Comparison of ENCODE assay signal across 1 cellular context in the genomic region with DNA sequence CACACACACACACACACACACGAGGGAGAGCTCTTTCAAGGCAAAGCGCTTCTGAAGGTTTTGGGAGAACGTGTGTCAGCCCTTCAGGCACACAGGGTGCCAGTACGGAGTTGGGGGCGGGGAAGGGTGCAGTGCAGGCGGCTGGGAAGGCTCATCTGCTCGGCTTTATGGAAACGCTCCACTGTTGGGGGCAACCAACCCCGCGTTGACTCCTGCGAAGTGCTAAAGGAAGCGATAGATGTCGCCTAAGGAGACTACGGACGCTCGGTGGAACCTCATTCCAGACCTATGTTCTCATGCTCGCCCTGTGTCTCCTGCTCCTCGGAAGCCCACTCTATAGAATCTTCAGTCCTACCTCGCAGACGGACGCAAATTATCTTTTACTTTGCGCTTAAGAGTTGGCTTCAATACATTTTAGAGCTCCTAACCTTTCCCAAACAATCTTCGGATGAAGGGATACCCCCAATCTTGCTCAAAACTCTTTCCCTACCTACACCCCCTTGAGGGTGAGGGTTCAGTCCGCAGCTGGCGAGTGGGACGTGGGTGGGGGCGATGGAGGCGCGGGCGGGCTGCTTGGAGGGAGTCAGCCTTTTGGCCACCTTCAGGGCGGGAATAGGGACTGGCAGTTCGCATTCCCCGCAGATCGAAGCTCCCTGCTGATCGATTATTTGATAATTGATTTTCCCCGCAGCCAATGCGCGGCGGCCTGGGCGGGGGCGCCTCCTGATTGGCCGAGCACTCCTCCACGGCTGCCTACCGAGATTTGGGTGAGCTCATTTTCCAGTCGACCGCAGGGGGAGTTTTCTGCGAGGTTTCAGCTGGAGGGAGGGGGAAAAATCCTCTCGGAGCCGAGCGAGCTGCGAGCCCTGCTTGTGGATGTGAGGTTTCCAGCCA.
A peak's percentile ranks its signal among the peaks of the same experiment; 100 is the strongest.
TF ChIP-seq lines count a peak whose summit lies in the region.

No MANE protein-coding gene starts in this region.

TF ChIP-seq in HepG2, 621 proteins besides CTCF, POLR2A, EP300 and RAD21 (continued from another document and continues in another):
- TF ChIP-seq ZIK1 (CRISPR knock-in tag; IDR thresholded peaks at IDR 0.05; ENCODE audit: borderline replicate concordance, low read depth) (no peak), ZNF549 (CRISPR knock-in tag; IDR thresholded peaks at IDR 0.05) (no peak), ZBTB8A (CRISPR knock-in tag; IDR thresholded peaks at IDR 0.05; ENCODE audit: borderline replicate concordance, low read depth) (no peak), ZNF530 (CRISPR knock-in tag; IDR thresholded peaks at IDR 0.05; ENCODE audit: low read depth) (no peak), ZNF766 (CRISPR knock-in tag; IDR thresholded peaks at IDR 0.05; ENCODE audit: borderline replicate concordance) (no peak), ZNF30 (CRISPR knock-in tag; IDR thresholded peaks at IDR 0.05) (no peak), PTBP1 (IDR thresholded peaks at IDR 0.05; ENCODE audit: low read depth, low read length, poor library complexity, severe bottlenecking) (no peak), HOXA9 (CRISPR knock-in tag; IDR thresholded peaks at IDR 0.05; ENCODE audit: borderline replicate concordance) (no peak), ATF7 (IDR thresholded peaks at IDR 0.05) (no peak), ATF7 (CRISPR knock-in tag; IDR thresholded peaks at IDR 0.05) (no peak), HOXA7 (CRISPR knock-in tag; IDR thresholded peaks at IDR 0.05) (no peak), ZNF614 (CRISPR knock-in tag; IDR thresholded peaks at IDR 0.05; ENCODE audit: borderline replicate concordance) (0 out of 2 replicates have a peak, but pooled peaks have one; percentile 45), ZNF383 (CRISPR knock-in tag; IDR thresholded peaks at IDR 0.05; ENCODE audit: borderline replicate concordance) (no peak), ZNF263 (CRISPR knock-in tag; IDR thresholded peaks at IDR 0.05) (no peak), ETV5 (CRISPR knock-in tag; IDR thresholded peaks at IDR 0.05; ENCODE audit: borderline replicate concordance) (no peak), SIN3B (IDR thresholded peaks at IDR 0.05; ENCODE audit: low read length) (0 out of 2 replicates have a peak, but pooled peaks have one; percentile 25), ZKSCAN8 (CRISPR knock-in tag; IDR thresholded peaks at IDR 0.05; ENCODE audit: borderline replicate concordance) (0 out of 2 replicates have a peak, but pooled peaks have one; percentile 24), CBX5 (CRISPR knock-in tag; IDR thresholded peaks at IDR 0.05; ENCODE audit: borderline replicate concordance) (peak; percentile 29; the same call in 1 of the 2 replicates), TGIF2 (CRISPR knock-in tag; IDR thresholded peaks at IDR 0.05) (peak; percentile 71; the same call in 1 of the 2 replicates), ELF3 (CRISPR knock-in tag; IDR thresholded peaks at IDR 0.05) (peak; percentile 10; the same call in 1 of the 2 replicates), CHD2 (IDR thresholded peaks at IDR 0.05; ENCODE audit: low read depth, low read length) (no peak), ZNF124 (CRISPR knock-in tag; IDR thresholded peaks at IDR 0.05) (no peak), ZSCAN20 (CRISPR knock-in tag; IDR thresholded peaks at IDR 0.05; ENCODE audit: borderline replicate concordance) (no peak)
- TF ChIP-seq, protein P1, sequence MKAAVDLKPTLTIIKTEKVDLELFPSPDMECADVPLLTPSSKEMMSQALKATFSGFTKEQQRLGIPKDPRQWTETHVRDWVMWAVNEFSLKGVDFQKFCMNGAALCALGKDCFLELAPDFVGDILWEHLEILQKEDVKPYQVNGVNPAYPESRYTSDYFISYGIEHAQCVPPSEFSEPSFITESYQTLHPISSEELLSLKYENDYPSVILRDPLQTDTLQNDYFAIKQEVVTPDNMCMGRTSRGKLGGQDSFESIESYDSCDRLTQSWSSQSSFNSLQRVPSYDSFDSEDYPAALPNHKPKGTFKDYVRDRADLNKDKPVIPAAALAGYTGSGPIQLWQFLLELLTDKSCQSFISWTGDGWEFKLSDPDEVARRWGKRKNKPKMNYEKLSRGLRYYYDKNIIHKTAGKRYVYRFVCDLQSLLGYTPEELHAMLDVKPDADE (CRISPR knock-in tag; IDR thresholded peaks at IDR 0.05), result no peak
- TF ChIP-seq, protein P2, sequence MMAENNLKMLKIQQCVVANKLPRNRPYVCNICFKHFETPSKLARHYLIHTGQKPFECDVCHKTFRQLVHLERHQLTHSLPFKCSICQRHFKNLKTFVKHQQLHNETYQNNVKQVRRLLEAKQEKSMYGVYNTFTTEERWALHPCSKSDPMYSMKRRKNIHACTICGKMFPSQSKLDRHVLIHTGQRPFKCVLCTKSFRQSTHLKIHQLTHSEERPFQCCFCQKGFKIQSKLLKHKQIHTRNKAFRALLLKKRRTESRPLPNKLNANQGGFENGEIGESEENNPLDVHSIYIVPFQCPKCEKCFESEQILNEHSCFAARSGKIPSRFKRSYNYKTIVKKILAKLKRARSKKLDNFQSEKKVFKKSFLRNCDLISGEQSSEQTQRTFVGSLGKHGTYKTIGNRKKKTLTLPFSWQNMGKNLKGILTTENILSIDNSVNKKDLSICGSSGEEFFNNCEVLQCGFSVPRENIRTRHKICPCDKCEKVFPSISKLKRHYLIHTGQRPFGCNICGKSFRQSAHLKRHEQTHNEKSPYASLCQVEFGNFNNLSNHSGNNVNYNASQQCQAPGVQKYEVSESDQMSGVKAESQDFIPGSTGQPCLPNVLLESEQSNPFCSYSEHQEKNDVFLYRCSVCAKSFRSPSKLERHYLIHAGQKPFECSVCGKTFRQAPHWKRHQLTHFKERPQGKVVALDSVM (CRISPR knock-in tag; IDR thresholded peaks at IDR 0.05), result no peak
- TF ChIP-seq, protein P3, sequence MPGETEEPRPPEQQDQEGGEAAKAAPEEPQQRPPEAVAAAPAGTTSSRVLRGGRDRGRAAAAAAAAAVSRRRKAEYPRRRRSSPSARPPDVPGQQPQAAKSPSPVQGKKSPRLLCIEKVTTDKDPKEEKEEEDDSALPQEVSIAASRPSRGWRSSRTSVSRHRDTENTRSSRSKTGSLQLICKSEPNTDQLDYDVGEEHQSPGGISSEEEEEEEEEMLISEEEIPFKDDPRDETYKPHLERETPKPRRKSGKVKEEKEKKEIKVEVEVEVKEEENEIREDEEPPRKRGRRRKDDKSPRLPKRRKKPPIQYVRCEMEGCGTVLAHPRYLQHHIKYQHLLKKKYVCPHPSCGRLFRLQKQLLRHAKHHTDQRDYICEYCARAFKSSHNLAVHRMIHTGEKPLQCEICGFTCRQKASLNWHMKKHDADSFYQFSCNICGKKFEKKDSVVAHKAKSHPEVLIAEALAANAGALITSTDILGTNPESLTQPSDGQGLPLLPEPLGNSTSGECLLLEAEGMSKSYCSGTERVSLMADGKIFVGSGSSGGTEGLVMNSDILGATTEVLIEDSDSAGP (CRISPR knock-in tag; IDR thresholded peaks at IDR 0.05; ENCODE audit: borderline replicate concordance), result peak; percentile 81
- TF ChIP-seq, protein P4, sequence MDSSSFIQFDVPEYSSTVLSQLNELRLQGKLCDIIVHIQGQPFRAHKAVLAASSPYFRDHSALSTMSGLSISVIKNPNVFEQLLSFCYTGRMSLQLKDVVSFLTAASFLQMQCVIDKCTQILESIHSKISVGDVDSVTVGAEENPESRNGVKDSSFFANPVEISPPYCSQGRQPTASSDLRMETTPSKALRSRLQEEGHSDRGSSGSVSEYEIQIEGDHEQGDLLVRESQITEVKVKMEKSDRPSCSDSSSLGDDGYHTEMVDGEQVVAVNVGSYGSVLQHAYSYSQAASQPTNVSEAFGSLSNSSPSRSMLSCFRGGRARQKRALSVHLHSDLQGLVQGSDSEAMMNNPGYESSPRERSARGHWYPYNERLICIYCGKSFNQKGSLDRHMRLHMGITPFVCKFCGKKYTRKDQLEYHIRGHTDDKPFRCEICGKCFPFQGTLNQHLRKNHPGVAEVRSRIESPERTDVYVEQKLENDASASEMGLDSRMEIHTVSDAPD (CRISPR knock-in tag; IDR thresholded peaks at IDR 0.05), result 0 out of 2 replicates have a peak, but pooled peaks have one; percentile 39
- TF ChIP-seq, protein P5, sequence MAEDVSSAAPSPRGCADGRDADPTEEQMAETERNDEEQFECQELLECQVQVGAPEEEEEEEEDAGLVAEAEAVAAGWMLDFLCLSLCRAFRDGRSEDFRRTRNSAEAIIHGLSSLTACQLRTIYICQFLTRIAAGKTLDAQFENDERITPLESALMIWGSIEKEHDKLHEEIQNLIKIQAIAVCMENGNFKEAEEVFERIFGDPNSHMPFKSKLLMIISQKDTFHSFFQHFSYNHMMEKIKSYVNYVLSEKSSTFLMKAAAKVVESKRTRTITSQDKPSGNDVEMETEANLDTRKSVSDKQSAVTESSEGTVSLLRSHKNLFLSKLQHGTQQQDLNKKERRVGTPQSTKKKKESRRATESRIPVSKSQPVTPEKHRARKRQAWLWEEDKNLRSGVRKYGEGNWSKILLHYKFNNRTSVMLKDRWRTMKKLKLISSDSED (CRISPR knock-in tag; IDR thresholded peaks at IDR 0.05), result no peak
- TF ChIP-seq, protein P6, sequence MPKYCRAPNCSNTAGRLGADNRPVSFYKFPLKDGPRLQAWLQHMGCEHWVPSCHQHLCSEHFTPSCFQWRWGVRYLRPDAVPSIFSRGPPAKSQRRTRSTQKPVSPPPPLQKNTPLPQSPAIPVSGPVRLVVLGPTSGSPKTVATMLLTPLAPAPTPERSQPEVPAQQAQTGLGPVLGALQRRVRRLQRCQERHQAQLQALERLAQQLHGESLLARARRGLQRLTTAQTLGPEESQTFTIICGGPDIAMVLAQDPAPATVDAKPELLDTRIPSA (CRISPR knock-in tag; IDR thresholded peaks at IDR 0.05; ENCODE audit: borderline replicate concordance), result no peak
- TF ChIP-seq, protein P7, sequence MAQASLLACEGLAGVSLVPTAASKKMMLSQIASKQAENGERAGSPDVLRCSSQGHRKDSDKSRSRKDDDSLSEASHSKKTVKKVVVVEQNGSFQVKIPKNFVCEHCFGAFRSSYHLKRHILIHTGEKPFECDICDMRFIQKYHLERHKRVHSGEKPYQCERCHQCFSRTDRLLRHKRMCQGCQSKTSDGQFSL (CRISPR knock-in tag; IDR thresholded peaks at IDR 0.05), result no peak
- TF ChIP-seq, protein P8, sequence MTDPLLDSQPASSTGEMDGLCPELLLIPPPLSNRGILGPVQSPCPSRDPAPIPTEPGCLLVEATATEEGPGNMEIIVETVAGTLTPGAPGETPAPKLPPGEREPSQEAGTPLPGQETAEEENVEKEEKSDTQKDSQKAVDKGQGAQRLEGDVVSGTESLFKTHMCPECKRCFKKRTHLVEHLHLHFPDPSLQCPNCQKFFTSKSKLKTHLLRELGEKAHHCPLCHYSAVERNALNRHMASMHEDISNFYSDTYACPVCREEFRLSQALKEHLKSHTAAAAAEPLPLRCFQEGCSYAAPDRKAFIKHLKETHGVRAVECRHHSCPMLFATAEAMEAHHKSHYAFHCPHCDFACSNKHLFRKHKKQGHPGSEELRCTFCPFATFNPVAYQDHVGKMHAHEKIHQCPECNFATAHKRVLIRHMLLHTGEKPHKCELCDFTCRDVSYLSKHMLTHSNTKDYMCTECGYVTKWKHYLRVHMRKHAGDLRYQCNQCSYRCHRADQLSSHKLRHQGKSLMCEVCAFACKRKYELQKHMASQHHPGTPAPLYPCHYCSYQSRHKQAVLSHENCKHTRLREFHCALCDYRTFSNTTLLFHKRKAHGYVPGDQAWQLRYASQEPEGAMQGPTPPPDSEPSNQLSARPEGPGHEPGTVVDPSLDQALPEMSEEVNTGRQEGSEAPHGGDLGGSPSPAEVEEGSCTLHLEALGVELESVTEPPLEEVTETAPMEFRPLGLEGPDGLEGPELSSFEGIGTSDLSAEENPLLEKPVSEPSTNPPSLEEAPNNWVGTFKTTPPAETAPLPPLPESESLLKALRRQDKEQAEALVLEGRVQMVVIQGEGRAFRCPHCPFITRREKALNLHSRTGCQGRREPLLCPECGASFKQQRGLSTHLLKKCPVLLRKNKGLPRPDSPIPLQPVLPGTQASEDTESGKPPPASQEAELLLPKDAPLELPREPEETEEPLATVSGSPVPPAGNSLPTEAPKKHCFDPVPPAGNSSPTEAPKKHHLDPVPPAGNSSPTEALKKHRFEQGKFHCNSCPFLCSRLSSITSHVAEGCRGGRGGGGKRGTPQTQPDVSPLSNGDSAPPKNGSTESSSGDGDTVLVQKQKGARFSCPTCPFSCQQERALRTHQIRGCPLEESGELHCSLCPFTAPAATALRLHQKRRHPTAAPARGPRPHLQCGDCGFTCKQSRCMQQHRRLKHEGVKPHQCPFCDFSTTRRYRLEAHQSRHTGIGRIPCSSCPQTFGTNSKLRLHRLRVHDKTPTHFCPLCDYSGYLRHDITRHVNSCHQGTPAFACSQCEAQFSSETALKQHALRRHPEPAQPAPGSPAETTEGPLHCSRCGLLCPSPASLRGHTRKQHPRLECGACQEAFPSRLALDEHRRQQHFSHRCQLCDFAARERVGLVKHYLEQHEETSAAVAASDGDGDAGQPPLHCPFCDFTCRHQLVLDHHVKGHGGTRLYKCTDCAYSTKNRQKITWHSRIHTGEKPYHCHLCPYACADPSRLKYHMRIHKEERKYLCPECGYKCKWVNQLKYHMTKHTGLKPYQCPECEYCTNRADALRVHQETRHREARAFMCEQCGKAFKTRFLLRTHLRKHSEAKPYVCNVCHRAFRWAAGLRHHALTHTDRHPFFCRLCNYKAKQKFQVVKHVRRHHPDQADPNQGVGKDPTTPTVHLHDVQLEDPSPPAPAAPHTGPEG (CRISPR knock-in tag; IDR thresholded peaks at IDR 0.05), result no peak
- TF ChIP-seq, protein P9, sequence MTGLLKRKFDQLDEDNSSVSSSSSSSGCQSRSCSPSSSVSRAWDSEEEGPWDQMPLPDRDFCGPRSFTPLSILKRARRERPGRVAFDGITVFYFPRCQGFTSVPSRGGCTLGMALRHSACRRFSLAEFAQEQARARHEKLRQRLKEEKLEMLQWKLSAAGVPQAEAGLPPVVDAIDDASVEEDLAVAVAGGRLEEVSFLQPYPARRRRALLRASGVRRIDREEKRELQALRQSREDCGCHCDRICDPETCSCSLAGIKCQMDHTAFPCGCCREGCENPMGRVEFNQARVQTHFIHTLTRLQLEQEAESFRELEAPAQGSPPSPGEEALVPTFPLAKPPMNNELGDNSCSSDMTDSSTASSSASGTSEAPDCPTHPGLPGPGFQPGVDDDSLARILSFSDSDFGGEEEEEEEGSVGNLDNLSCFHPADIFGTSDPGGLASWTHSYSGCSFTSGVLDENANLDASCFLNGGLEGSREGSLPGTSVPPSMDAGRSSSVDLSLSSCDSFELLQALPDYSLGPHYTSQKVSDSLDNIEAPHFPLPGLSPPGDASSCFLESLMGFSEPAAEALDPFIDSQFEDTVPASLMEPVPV (CRISPR knock-in tag; IDR thresholded peaks at IDR 0.05), result no peak
- TF ChIP-seq, protein P10, sequence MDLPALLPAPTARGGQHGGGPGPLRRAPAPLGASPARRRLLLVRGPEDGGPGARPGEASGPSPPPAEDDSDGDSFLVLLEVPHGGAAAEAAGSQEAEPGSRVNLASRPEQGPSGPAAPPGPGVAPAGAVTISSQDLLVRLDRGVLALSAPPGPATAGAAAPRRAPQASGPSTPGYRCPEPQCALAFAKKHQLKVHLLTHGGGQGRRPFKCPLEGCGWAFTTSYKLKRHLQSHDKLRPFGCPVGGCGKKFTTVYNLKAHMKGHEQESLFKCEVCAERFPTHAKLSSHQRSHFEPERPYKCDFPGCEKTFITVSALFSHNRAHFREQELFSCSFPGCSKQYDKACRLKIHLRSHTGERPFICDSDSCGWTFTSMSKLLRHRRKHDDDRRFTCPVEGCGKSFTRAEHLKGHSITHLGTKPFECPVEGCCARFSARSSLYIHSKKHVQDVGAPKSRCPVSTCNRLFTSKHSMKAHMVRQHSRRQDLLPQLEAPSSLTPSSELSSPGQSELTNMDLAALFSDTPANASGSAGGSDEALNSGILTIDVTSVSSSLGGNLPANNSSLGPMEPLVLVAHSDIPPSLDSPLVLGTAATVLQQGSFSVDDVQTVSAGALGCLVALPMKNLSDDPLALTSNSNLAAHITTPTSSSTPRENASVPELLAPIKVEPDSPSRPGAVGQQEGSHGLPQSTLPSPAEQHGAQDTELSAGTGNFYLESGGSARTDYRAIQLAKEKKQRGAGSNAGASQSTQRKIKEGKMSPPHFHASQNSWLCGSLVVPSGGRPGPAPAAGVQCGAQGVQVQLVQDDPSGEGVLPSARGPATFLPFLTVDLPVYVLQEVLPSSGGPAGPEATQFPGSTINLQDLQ (CRISPR knock-in tag; IDR thresholded peaks at IDR 0.05), result no peak
